7 cellular contexts compared by ENCODE assay signal in the genomic region with DNA sequence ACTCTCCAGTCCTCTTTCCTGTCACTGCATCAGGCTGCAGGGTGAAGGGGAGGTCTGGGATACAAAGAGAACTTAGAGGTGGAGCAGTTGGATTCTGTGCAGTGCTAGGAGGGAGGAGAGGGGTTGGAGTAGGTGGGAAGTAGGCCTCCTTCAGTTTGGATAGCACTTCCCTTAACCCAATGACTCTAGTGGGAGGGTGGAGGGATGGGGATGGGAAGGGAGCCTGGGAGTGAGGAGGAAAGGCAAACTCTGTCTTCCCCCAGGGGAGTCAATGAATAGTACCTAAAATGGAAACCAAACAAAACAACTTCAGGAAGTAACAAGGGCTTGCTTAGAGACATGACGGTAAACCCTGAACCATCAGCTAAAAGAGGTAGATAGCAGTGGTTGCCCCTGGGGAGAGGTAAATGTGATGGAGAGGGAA. TPM values are rescaled to one million over a fixed set of nuclear protein-coding genes. Genes with fewer than 3 reads are reported as not detected.
A peak's percentile ranks its signal among the peaks of the same experiment; 100 is the strongest.
DNase-seq lines count a peak whose midpoint lies in the region; ATAC-seq, FAIRE-seq and TF ChIP-seq lines count a peak whose summit lies in the region.

No MANE protein-coding gene starts in this region.

- DNase-seq in astrocyte (ENCODE audit: low read depth) = no peak
- no peak for DNase-seq in immature natural killer cell
- DNase-seq in COR-L47 (lab: John Stamatoyannopoulos, UW) = no peak
- DNase-seq in left lobe of liver (ENCODE audit: low spot score) = no peak
- DNase-seq in ACHN = no peak

- no peak overlapping the region for H2AFZ ChIP-seq in astrocyte (ENCODE audit: low read depth, low read length)

- H4K20me1 ChIP-seq in astrocyte (ENCODE audit: insufficient read depth, low read length) = peaks cover 41% of the 10 kb centered on the region

- H3K36me3 Mint-ChIP-seq in astrocyte (ENCODE audit: low read depth, unreplicated experiment) (peaks cover 23% of the 10 kb centered on the region), immature natural killer cell (peaks cover 8 to 9% (median 8%) of the 10 kb centered on the region in 3 donors)
- H3K36me3 Mint-ChIP-seq in stimulated activated memory B cell treated with anti-CD40 and anti-IgM and Interleukin-4, amounts not matched to agents 10 μg/mL and 1 μg/mL and 100 μg/mL, for 72 hours = peaks cover 5% of the 10 kb centered on the region

- no peak for FAIRE-seq in astrocyte (lab: Jason Lieb, UNC)

- no peaks in the 10 kb centered on the region for H3K9me3 Mint-ChIP-seq in astrocyte (ENCODE audit: unreplicated experiment)
- no peaks in the 10 kb centered on the region for H3K9me3 Mint-ChIP-seq in immature natural killer cell
- H3K9me3 Mint-ChIP-seq in stimulated activated memory B cell treated with anti-CD40 and anti-IgM and Interleukin-4, amounts not matched to agents 10 μg/mL and 1 μg/mL and 100 μg/mL, for 72 hours = no peaks in the 10 kb centered on the region

- peaks cover 54% of the 10 kb centered on the region for H3K27me3 ChIP-seq in HUES6 (ENCODE audit: control insufficient read depth, insufficient read depth, low read length)
- H3K27me3 ChIP-seq in astrocyte (ENCODE audit: insufficient read depth, low read length) = no peaks in the 10 kb centered on the region

- H3K4me2 ChIP-seq in astrocyte (ENCODE audit: low read length) = peak overlapping the region; percentile 88

- no peaks in the 10 kb centered on the region for H3K9me3 ChIP-seq in HUES6 (ENCODE audit: control insufficient read depth, insufficient read depth, low read depth, low read length)
- no peaks in the 10 kb centered on the region for H3K9me3 ChIP-seq in astrocyte (ENCODE audit: insufficient read depth, low read depth, low read length)

- H3K36me3 ChIP-seq in HUES6 (ENCODE audit: control insufficient read depth, insufficient read depth, low read length) (no peaks in the 10 kb centered on the region; the same call in 1 of the 2 replicates), astrocyte (ENCODE audit: insufficient read depth, low read length) (peaks cover 8% of the 10 kb centered on the region)

- H3K79me2 ChIP-seq in astrocyte (ENCODE audit: insufficient read depth, low read length) = peaks cover 19% of the 10 kb centered on the region

- in situ Hi-C loops in ACHN (cut with HindIII; ENCODE audit: low pct_ligation_motif_present, low pct_unique_long_range_greater_than_20kb, low sequenced_read_pairs) = no loop called here

- peak; percentile 75 for ATAC-seq in stimulated activated memory B cell treated with anti-CD40 and anti-IgM and Interleukin-4, amounts not matched to agents 10 μg/mL and 1 μg/mL and 100 μg/mL, for 72 hours
- no peak for ATAC-seq in left lobe of liver

- H3K4me3 Mint-ChIP-seq in astrocyte (ENCODE audit: unreplicated experiment) (peak overlapping the region; percentile 56), immature natural killer cell (peak overlapping the region; percentile 70 to 90 (median 81))
- peak overlapping the region; percentile 61 for H3K4me3 Mint-ChIP-seq in stimulated activated memory B cell treated with anti-CD40 and anti-IgM and Interleukin-4, amounts not matched to agents 10 μg/mL and 1 μg/mL and 100 μg/mL, for 72 hours

- H3K4me1 ChIP-seq in HUES6 (ENCODE audit: control insufficient read depth, insufficient read depth, low read length) (peaks cover 24% of the 10 kb centered on the region), astrocyte (ENCODE audit: insufficient read depth, low read length) (peaks cover 11% of the 10 kb centered on the region)

- peak overlapping the region; percentile 63 for H3K27ac Mint-ChIP-seq in astrocyte (ENCODE audit: unreplicated experiment)
- H3K27ac Mint-ChIP-seq in immature natural killer cell = peak overlapping the region in 5 of 6 donors; percentile 33 to 85 (median 73)
- peak overlapping the region; percentile 76 for H3K27ac Mint-ChIP-seq in stimulated activated memory B cell treated with anti-CD40 and anti-IgM and Interleukin-4, amounts not matched to agents 10 μg/mL and 1 μg/mL and 100 μg/mL, for 72 hours

- TF ChIP-seq CTCF in astrocyte (IDR thresholded peaks at IDR 0.05; ENCODE audit: insufficient read depth, low read depth, low read length) = no peak

- H3K4me1 Mint-ChIP-seq in astrocyte (ENCODE audit: low read depth, unreplicated experiment) (peaks cover 22% of the 10 kb centered on the region), immature natural killer cell (peaks cover 22 to 32% of the 10 kb centered on the region in 2 donors)
- H3K4me1 Mint-ChIP-seq in stimulated activated memory B cell treated with anti-CD40 and anti-IgM and Interleukin-4, amounts not matched to agents 10 μg/mL and 1 μg/mL and 100 μg/mL, for 72 hours = peaks cover 33% of the 10 kb centered on the region

- H3K9ac ChIP-seq in HUES6 (ENCODE audit: low read length) (no peak overlapping the region), astrocyte (ENCODE audit: low read length) (no peak overlapping the region)

- H3K4me3 ChIP-seq in HUES6 (ENCODE audit: low read depth, low read length) (peak overlapping the region; percentile 66), astrocyte (ENCODE audit: insufficient read depth, low read depth, low read length) (no peak overlapping the region)

- no peak overlapping the region for H3K27ac ChIP-seq in HUES6 (ENCODE audit: low read depth, low read length)
- H3K27ac ChIP-seq in astrocyte (ENCODE audit: low read depth, low read length) = no peak overlapping the region

- H3K27me3 Mint-ChIP-seq in astrocyte (ENCODE audit: low read depth, unreplicated experiment) (peaks cover 1% of the 10 kb centered on the region), immature natural killer cell (ENCODE audit: low read depth in 3 of 3) (peaks cover 0 to 3% (median 2%) of the 10 kb centered on the region in 3 donors)
- no peaks in the 10 kb centered on the region for H3K27me3 Mint-ChIP-seq in stimulated activated memory B cell treated with anti-CD40 and anti-IgM and Interleukin-4, amounts not matched to agents 10 μg/mL and 1 μg/mL and 100 μg/mL, for 72 hours

RNA-seq across cellular contexts. Expression of a gene that starts 30.7 kb away (rescaled TPM):
- total RNA-seq in astrocyte (260 and 357 TPM in 2 replicates), left lobe of liver (30.8 TPM)
- polyA plus RNA-seq in immature natural killer cell = 100 to 1,000 TPM; 199 to 325 (median 226) TPM
